ENCODE assay signal across 20 cellular contexts in the genomic region with DNA sequence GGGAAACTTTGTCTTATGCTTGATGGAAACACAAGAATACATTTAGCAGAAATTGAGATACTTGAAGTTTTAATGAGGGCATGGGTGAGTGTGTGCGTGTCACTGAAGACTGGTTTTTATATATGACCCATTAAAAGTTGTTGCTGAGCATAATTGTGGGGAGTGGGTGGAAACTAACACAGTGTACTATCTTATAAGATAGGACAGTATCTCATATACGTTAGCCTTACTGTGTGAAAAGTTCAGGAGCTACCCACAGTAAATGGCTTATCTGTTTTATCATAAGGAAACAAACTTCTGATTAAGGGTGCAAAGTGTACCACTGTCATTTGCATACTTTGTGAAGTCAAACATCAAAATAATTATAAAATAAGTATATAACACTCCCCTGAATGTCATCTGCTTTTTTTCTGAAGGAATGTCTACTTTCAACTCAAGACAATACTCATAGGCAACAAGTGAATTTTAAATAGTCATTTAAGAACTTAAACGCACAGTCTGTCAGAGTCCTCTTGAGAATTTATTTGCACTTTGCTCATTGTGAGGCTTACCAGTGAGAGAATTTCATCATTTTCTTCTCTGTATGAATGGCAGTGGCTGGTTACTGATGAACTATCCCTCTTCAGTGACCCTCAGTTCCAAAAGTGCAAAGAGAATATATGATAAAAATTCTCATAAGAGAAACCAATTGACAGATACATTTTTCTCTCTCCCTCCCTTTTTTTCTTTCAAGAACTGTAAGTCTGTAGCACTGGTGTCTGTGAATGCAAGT. TPM values are rescaled to one million over a fixed set of nuclear protein-coding genes. Genes with fewer than 3 reads are reported as not detected.
DNase-seq lines count a peak whose midpoint lies in the region; ATAC-seq and TF ChIP-seq lines count a peak whose summit lies in the region.
"Had no signal": no experiment of that assay in that cellular context is flagged by ENCODE, and none has a peak within 500 bp of the region (broad histone marks: within the 10 kb centered on the region; RNA-seq: fewer than 3 reads in every experiment).

No MANE protein-coding gene starts in this region.

- peak overlapping the region; percentile 39 for H3K27ac Mint-ChIP-seq in chondrocyte (ENCODE audit: unreplicated experiment)
- no peak overlapping the region for H3K27ac Mint-ChIP-seq in CD8-positive, alpha-beta memory T cell
- H3K27ac Mint-ChIP-seq: CD4-positive, CD25-positive, alpha-beta regulatory T cell; naive B cell; T-cell had no signal

- peak overlapping the region; percentile 61 for H3K4me3 Mint-ChIP-seq in chondrocyte (ENCODE audit: unreplicated experiment)
- no peak overlapping the region for H3K4me3 Mint-ChIP-seq in CD8-positive, alpha-beta memory T cell
- H3K4me3 Mint-ChIP-seq: CD4-positive, CD25-positive, alpha-beta regulatory T cell; naive B cell; T-cell had no signal

- intact Hi-C loops in left ventricle myocardium inferior (cut with micrococcal nuclease) (no loop called here), Right ventricle myocardium inferior (cut with DNase I) (loop anchor here (5.0 to 10.0 kb wide), 3 partner anchors 160 to 375 kb away; no protein-coding TSS in a partner anchor), aorta (cut with DNase I) (loop anchor here in 1 of 2 donors (5.0 kb wide), 1 partner anchor 230 kb away; no protein-coding TSS in a partner anchor)

- H3K4me1 Mint-ChIP-seq in chondrocyte (ENCODE audit: low read depth), result peaks cover 59% of the 10 kb centered on the region
- H3K4me1 Mint-ChIP-seq in CD8-positive, alpha-beta memory T cell, result peaks cover 4 to 20% (median 9%) of the 10 kb centered on the region in 3 donors

- POLR2A ChIA-PET in CD8-positive, alpha-beta memory T cell (lab: Charles Lee), result no interaction called here

- H3K36me3 ChIP-seq in left ventricle myocardium inferior (no peaks in the 10 kb centered on the region), muscle layer of duodenum (ENCODE audit: control insufficient read depth in 1 of 2, insufficient read depth in 2 of 2, low read length in 2 of 2) (no peaks in the 10 kb centered on the region), aorta (ENCODE audit: control insufficient read depth in 1 of 2, insufficient read depth in 2 of 2, low read length in 1 of 2) (no peaks in the 10 kb centered on the region)
- no peaks in the 10 kb centered on the region for H3K36me3 ChIP-seq in CD8-positive, alpha-beta memory T cell (ENCODE audit: insufficient read depth, low read length)
- H3K36me3 ChIP-seq: MG63, suprapubic skin had no signal

- H3K9me3 Mint-ChIP-seq in chondrocyte (ENCODE audit: low read depth), result no peaks in the 10 kb centered on the region
- no peaks in the 10 kb centered on the region for H3K9me3 Mint-ChIP-seq in CD8-positive, alpha-beta memory T cell
- H3K9me3 Mint-ChIP-seq: T-cell had no signal

- H3K4me1 ChIP-seq in left ventricle myocardium inferior (peaks cover 55% of the 10 kb centered on the region), muscle layer of duodenum (ENCODE audit: control insufficient read depth in 1 of 2, insufficient read depth in 2 of 2, low read length in 2 of 2) (peaks cover 0 to 17% of the 10 kb centered on the region in 2 donors), aorta (ENCODE audit: control insufficient read depth in 1 of 2, insufficient read depth in 2 of 2, low read length in 2 of 2) (peaks cover 2 to 3% of the 10 kb centered on the region in 2 donors)
- H3K4me1 ChIP-seq in CD8-positive, alpha-beta memory T cell (ENCODE audit: insufficient read depth, low read length), result no peaks in the 10 kb centered on the region

- WGBS in aorta, 2 donors, result 5 to 6% methylated on average over 3 of the region's 3 CpGs

- ATAC-seq in Right ventricle myocardium inferior (no peak), aorta (ENCODE audit: low FRiP score) (no peak)
- ATAC-seq: T-cell had no signal

- H3K27ac ChIP-seq in left ventricle myocardium inferior (replicated peaks) (peak overlapping the region; percentile 98), muscle layer of duodenum (ENCODE audit: low read length) (peak overlapping the region; percentile 54), aorta (ENCODE audit: low read depth in 1 of 2, low read length in 2 of 2) (no peak overlapping the region)
- H3K27ac ChIP-seq in CD8-positive, alpha-beta memory T cell (ENCODE audit: low read depth, low read length), result no peak overlapping the region
- H3K27ac ChIP-seq: suprapubic skin, VCaP had no signal

- H3K9me3 ChIP-seq in left ventricle myocardium inferior (replicated peaks) (no peaks in the 10 kb centered on the region), muscle layer of duodenum (ENCODE audit: control insufficient read depth in 1 of 2, low read length in 2 of 2) (no peaks in the 10 kb centered on the region), aorta (ENCODE audit: control insufficient read depth, low read length) (no peaks in the 10 kb centered on the region)
- H3K9me3 ChIP-seq in CD8-positive, alpha-beta memory T cell (ENCODE audit: low read length), result no peaks in the 10 kb centered on the region
- H3K9me3 ChIP-seq: MG63, suprapubic skin had no signal

- H3K4me3 ChIP-seq in left ventricle myocardium inferior (peak overlapping the region; percentile 82), muscle layer of duodenum (ENCODE audit: low read depth in 1 of 2, low read length in 2 of 2) (peak overlapping the region; percentile 42 to 50), aorta (ENCODE audit: low read length in 2 of 2) (peak overlapping the region; percentile 79 to 81)
- no peak overlapping the region for H3K4me3 ChIP-seq in CD8-positive, alpha-beta memory T cell (ENCODE audit: low read length)
- H3K4me3 ChIP-seq: lung, MG63, suprapubic skin had no signal

- no peaks in the 10 kb centered on the region for H3K36me3 Mint-ChIP-seq in chondrocyte (ENCODE audit: low read depth)
- peaks cover 0 to 1% (median 0%) of the 10 kb centered on the region in 3 donors for H3K36me3 Mint-ChIP-seq in CD8-positive, alpha-beta memory T cell
- H3K36me3 Mint-ChIP-seq: CD4-positive, CD25-positive, alpha-beta regulatory T cell; naive B cell; T-cell had no signal

- H3K27me3 Mint-ChIP-seq in chondrocyte (ENCODE audit: low read depth), result no peaks in the 10 kb centered on the region
- H3K27me3 Mint-ChIP-seq in CD8-positive, alpha-beta memory T cell, result peaks cover 18 to 47% of the 10 kb centered on the region in 2 donors

- H3K27me3 ChIP-seq in left ventricle myocardium inferior (ENCODE audit: low read depth) (no peaks in the 10 kb centered on the region), muscle layer of duodenum (ENCODE audit: low read depth, low read length) (no peaks in the 10 kb centered on the region), aorta (ENCODE audit: control insufficient read depth in 1 of 2, insufficient read depth in 2 of 2, low read length in 1 of 2) (no peaks in the 10 kb centered on the region)
- no peaks in the 10 kb centered on the region for H3K27me3 ChIP-seq in CD8-positive, alpha-beta memory T cell (ENCODE audit: insufficient read depth, low read length, poor library complexity, severe bottlenecking)

- DNase-seq in left ventricle myocardium inferior, result no peak
- DNase-seq in Right ventricle myocardium inferior (ENCODE audit: missing footprints), result no peak
- no peak for DNase-seq in chondrocyte (ENCODE audit: low spot score)
- no peak for DNase-seq in aorta
- DNase-seq in NCI-H1694 treated with DMSO at 0.1 percent for 48 hours (lab: John Stamatoyannopoulos, UW), result no peak
- no peak for DNase-seq in RKO (ENCODE audit: low spot score)
- DNase-seq in CD8-positive, alpha-beta memory T cell, result no peak
- DNase-seq: activated CD4-positive, alpha-beta T cell treated with anti-CD3 and anti-CD28 coated beads, Interleukin-2, amount 50 U/mL, for 48 hours; activated T-cell treated with anti-CD3 and anti-CD28 coated beads for 4 hours; CD4-positive, CD25-positive, alpha-beta regulatory T cell; DMS79 treated with DMSO at 0.1 percent for 48 hours; MG63; naive B cell; NCI-H187 treated with DMSO at 0.1 percent for 48 hours; posterior cingulate gyrus; T-cell had no signal

- CTCF ChIA-PET in CD8-positive, alpha-beta memory T cell (lab: Charles Lee), result no interaction called here

- TF ChIP-seq CTCF in left ventricle myocardium inferior (IDR thresholded peaks at IDR 0.05; ENCODE audit: borderline replicate concordance) (no peak), chondrocyte (IDR thresholded peaks at IDR 0.05) (no peak)

RNA-seq across cellular contexts. Expression of gene PDE3A, which starts 4.2 kb away (rescaled TPM):
- total RNA-seq in left ventricle myocardium inferior (161 TPM), Right ventricle myocardium inferior (152 TPM), chondrocyte (20.6 to 27.9 TPM (median 27.9 TPM) in 3 replicates), aorta (10 to 100 TPM; 94.7 to 99.3 TPM)
- polyA plus RNA-seq in aorta, result 10 to 100 TPM in 1 of 2 donors, 1 to 10 TPM in 1; 7.4 to 30.1 TPM
- under 1 TPM in 1 of 2 experiments, not detected in 1; 0.02 TPM for total RNA-seq in CD8-positive, alpha-beta memory T cell
- not detected for polyA plus RNA-seq in CD8-positive, alpha-beta memory T cell

Comparison
In these comparisons a context has a peak if more than half of its experiments do, and no peak if none do; other contexts are left out.
1. H3K27ac ChIP-seq: peak in left ventricle myocardium inferior (single experiment) and muscle layer of duodenum (single experiment); none in aorta (0 of 2) and CD8-positive, alpha-beta memory T cell (single experiment).
2. RNA of gene PDE3A, which starts 4.2 kb away (total RNA-seq): 161 TPM in left ventricle myocardium inferior (single experiment), 152 TPM in Right ventricle myocardium inferior (single experiment), 94.7 to 99.3 TPM in aorta and 20.6 to 27.9 TPM in chondrocyte; 0.02 TPM in CD8-positive, alpha-beta memory T cell; every median in the first group is over 10 times any median in the second.